Comparison of ENCODE assay signal across 9 cellular contexts in the genomic region with DNA sequence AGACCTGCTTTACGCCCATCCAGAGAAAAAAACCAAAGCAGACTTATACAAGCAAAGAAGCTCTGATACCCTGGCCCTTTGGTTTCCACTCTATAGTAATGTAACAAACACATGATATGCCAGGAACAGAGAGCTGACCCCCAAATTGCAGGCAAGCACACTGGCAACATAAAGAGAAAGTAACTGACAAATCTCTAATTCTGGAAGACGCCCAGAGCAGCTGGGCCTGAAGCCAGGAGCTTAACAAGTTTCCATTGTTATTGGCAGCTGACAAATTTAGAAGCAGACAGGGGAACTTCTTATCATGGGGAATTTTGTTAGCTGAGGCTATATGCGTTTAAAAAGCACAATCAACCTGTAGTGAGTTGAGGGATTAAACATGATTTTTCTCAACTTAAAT.
A peak's percentile ranks its signal among the peaks of the same experiment; 100 is the strongest.
DNase-seq lines count a peak whose midpoint lies in the region; ATAC-seq, FAIRE-seq and TF ChIP-seq lines count a peak whose summit lies in the region.
"Had no signal": no experiment of that assay in that cellular context is flagged by ENCODE, and none has a peak within 500 bp of the region (broad histone marks: within the 10 kb centered on the region; RNA-seq: fewer than 3 reads in every experiment).

No MANE protein-coding gene starts in this region.

- H3K4me2 ChIP-seq in HepG2 (ENCODE audit: low read depth, low read length): no peak overlapping the region

- POLR2A ChIA-PET in HepG2 (lab: Yijun Ruan, JAX): no interaction called here

- H2AFZ ChIP-seq in HepG2 (ENCODE audit: low read length): no peak overlapping the region

- TF ChIP-seq CTCF in liver (IDR thresholded peaks at IDR 0.05; ENCODE audit: low read depth, low read length, missing input control) (no peak), HepG2 (CRISPR knock-in tag; IDR thresholded peaks at IDR 0.05) (no peak), bronchial epithelial cell (IDR thresholded peaks at IDR 0.05; ENCODE audit: insufficient read depth, low read length, severe bottlenecking) (no peak), right lobe of liver (IDR thresholded peaks at IDR 0.05) (no peak)

- no peaks in the 10 kb centered on the region for H3K9me3 ChIP-seq in liver (ENCODE audit: control insufficient read depth in 4 of 4, low read length in 3 of 4)
- H3K9me3 ChIP-seq in HepG2 (ENCODE audit: low read length): no peaks in the 10 kb centered on the region
- H3K9me3 ChIP-seq in right lobe of liver: no peaks in the 10 kb centered on the region
- H3K9me3 ChIP-seq in aorta (ENCODE audit: control insufficient read depth, low read length): no peaks in the 10 kb centered on the region

- H4K20me1 ChIP-seq in HepG2 (ENCODE audit: insufficient read depth, low read length): no peaks in the 10 kb centered on the region

- in situ Hi-C loops in HepG2 (cut with HindIII; ENCODE audit: extremely low pct_ligation_motif_present, low pct_unique_long_range_greater_than_20kb): no loop called here
- in situ Hi-C loops in KBM-7 (cut with MboI; ENCODE audit: low pct_unique_long_range_greater_than_20kb, low sequenced_read_pairs): no loop called here

- FAIRE-seq in HepG2 (lab: Jason Lieb, UNC): no peak
- FAIRE-seq in bronchial epithelial cell (lab: Jason Lieb, UNC): no peak

- no peak for DNase-seq in HepG2 (ENCODE audit: low spot score)
- DNase-seq in bronchial epithelial cell (ENCODE audit: low read depth): peak; percentile 39
- DNase-seq in right lobe of liver: peak; percentile 58 to 60 (median 59)
- peak; percentile 80 to 86 for DNase-seq in aorta
- DNase-seq in KBM-7: no peak
- DNase-seq: activated B cell treated with CpG ODN at 0.5 μM for 24 hours had no signal

- ATAC-seq in HepG2 (no peak), right lobe of liver (peak; percentile 52 to 78 (median 63)), aorta (ENCODE audit: low FRiP score) (peak; percentile 38), HG03108 (IDR thresholded peaks at IDR 0.05; ENCODE audit: unreplicated experiment) (no peak), GM21737 (IDR thresholded peaks at IDR 0.05; ENCODE audit: unreplicated experiment) (no peak)

- no peaks in the 10 kb centered on the region for H3K36me3 ChIP-seq in liver (ENCODE audit: control insufficient read depth in 4 of 4, insufficient read depth in 3 of 4, low read depth in 1 of 4, low read length in 3 of 4)
- no peaks in the 10 kb centered on the region; a peak in 1 of 5 replicates for H3K36me3 ChIP-seq in HepG2 (replicated peaks in 1 of 2; ENCODE audit: control insufficient read depth in 1 of 2, insufficient read depth in 2 of 2, low read length in 2 of 2)
- H3K36me3 ChIP-seq in bronchial epithelial cell (ENCODE audit: control insufficient read depth, insufficient read depth, low read length): no peaks in the 10 kb centered on the region
- no peaks in the 10 kb centered on the region for H3K36me3 ChIP-seq in right lobe of liver
- H3K36me3 ChIP-seq in aorta (ENCODE audit: control insufficient read depth in 1 of 2, insufficient read depth in 2 of 2, low read length in 1 of 2): no peaks in the 10 kb centered on the region

- BruUV-seq in HepG2 (replicated peaks; lab: Mats Ljungman, UMichigan): no TSS peak

- H3K27me3 ChIP-seq in liver (ENCODE audit: control insufficient read depth in 4 of 4, insufficient read depth in 4 of 4, low read length in 3 of 4): no peaks in the 10 kb centered on the region
- H3K27me3 ChIP-seq in HepG2 (ENCODE audit: control insufficient read depth in 1 of 2, insufficient read depth in 2 of 2, low read length in 2 of 2): no peaks in the 10 kb centered on the region
- no peaks in the 10 kb centered on the region for H3K27me3 ChIP-seq in bronchial epithelial cell (ENCODE audit: control insufficient read depth, insufficient read depth, low read length)
- no peaks in the 10 kb centered on the region for H3K27me3 ChIP-seq in right lobe of liver
- H3K27me3 ChIP-seq in aorta (ENCODE audit: control insufficient read depth in 1 of 2, insufficient read depth in 2 of 2, low read length in 1 of 2): no peaks in the 10 kb centered on the region

- CTCF ChIA-PET in HepG2 (lab: Yijun Ruan, JAX; ENCODE audit: low intra/inter-chr PET ratio, low total read pairs): no interaction called here

- intact Hi-C loops in HepG2 (cut with micrococcal nuclease; ENCODE audit: unreplicated experiment) (no loop called here), right lobe of liver (cut with DNase I) (no loop called here), aorta (cut with DNase I) (no loop called here)

- TF ChIP-seq RAD21 in liver (IDR thresholded peaks at IDR 0.05) (no peak), HepG2 (CRISPR knock-in tag; IDR thresholded peaks at IDR 0.05) (no peak)

- no peak for TF ChIP-seq EP300 in HepG2 (IDR thresholded peaks at IDR 0.05; ENCODE audit: low read depth in 2 of 2, low read length in 2 of 2)
- TF ChIP-seq EP300 in HepG2 (CRISPR knock-in tag; IDR thresholded peaks at IDR 0.05; ENCODE audit: borderline replicate concordance): no peak

- H3K79me2 ChIP-seq in HepG2 (ENCODE audit: insufficient read depth, low read length): no peaks in the 10 kb centered on the region

- H3K4me1 ChIP-seq in liver (ENCODE audit: control insufficient read depth in 4 of 4, insufficient read depth in 4 of 4, low read length in 3 of 4): peaks cover 0 to 2% (median 0%) of the 10 kb centered on the region in 4 donors
- H3K4me1 ChIP-seq in HepG2 (ENCODE audit: insufficient read depth, low read length): no peaks in the 10 kb centered on the region; the same call in 1 of the 2 replicates
- no peaks in the 10 kb centered on the region for H3K4me1 ChIP-seq in right lobe of liver
- H3K4me1 ChIP-seq in aorta (ENCODE audit: control insufficient read depth in 1 of 2, insufficient read depth in 2 of 2, low read length in 2 of 2): no peaks in the 10 kb centered on the region

- no peak overlapping the region for H3K4me3 ChIP-seq in liver (ENCODE audit: low read depth in 1 of 3, low read length in 3 of 3)
- no peak overlapping the region for H3K4me3 ChIP-seq in HepG2 (replicated peaks in 1 of 3; ENCODE audit: insufficient read depth in 1 of 3, low read depth in 2 of 3, low read length in 3 of 3)
- no peak overlapping the region for H3K4me3 ChIP-seq in bronchial epithelial cell (ENCODE audit: low read depth, low read length)
- H3K4me3 ChIP-seq in right lobe of liver: no peak overlapping the region
- no peak overlapping the region for H3K4me3 ChIP-seq in aorta (ENCODE audit: low read length in 2 of 2)

- 36% methylated on average over 3 of the region's 3 CpGs for WGBS in liver
- WGBS in HepG2 (ENCODE audit: low lambda C conversion rate): 97% methylated on average over 3 of the region's 3 CpGs
- WGBS in right lobe of liver (ENCODE audit: insufficient coverage, low coverage, low lambda C conversion rate, missing lambda C conversion rate): 25% methylated on average over 3 of the region's 3 CpGs
- 11 to 12% methylated on average over 3 of the region's 3 CpGs for WGBS in aorta, 2 donors

- H3K9ac ChIP-seq in liver (ENCODE audit: low read depth in 1 of 2, low read length in 2 of 2) (no peak overlapping the region), HepG2 (ENCODE audit: insufficient read depth, low read depth, low read length) (no peak overlapping the region)

- no peak overlapping the region for H3K27ac ChIP-seq in liver (ENCODE audit: low read depth in 1 of 2, low read length in 2 of 2)
- no peak overlapping the region for H3K27ac ChIP-seq in HepG2 (ENCODE audit: extremely low read length, insufficient read depth, low read length)
- no peak overlapping the region for H3K27ac ChIP-seq in right lobe of liver
- no peak overlapping the region for H3K27ac ChIP-seq in aorta (ENCODE audit: low read depth in 1 of 2, low read length in 2 of 2)

- TF ChIP-seq POLR2A in HepG2 (IDR thresholded peaks at IDR 0.05; ENCODE audit: insufficient read depth in 1 of 2, low read depth in 2 of 2, low read length in 2 of 2) (no peak), right lobe of liver (IDR thresholded peaks at IDR 0.05) (no peak)

TF ChIP-seq in liver, 16 proteins besides CTCF, POLR2A, EP300 and RAD21:
- TF ChIP-seq, protein P1, sequence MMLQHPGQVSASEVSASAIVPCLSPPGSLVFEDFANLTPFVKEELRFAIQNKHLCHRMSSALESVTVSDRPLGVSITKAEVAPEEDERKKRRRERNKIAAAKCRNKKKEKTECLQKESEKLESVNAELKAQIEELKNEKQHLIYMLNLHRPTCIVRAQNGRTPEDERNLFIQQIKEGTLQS (IDR thresholded peaks at IDR 0.05): no peak
- peak; percentile 16 for TF ChIP-seq NR2F2 (IDR thresholded peaks at IDR 0.05)
- no peak for TF ChIP-seq JUND (IDR thresholded peaks at IDR 0.05)
- TF ChIP-seq FOXA2 (IDR thresholded peaks at IDR 0.05): no peak
TF ChIP-seq in liver: peak in this region for 1.

TF ChIP-seq in HepG2, 621 proteins besides CTCF, POLR2A, EP300 and RAD21 (continues in another document):
- no peak for TF ChIP-seq ZNF713 (CRISPR knock-in tag; IDR thresholded peaks at IDR 0.05)
- TF ChIP-seq JDP2 (CRISPR knock-in tag; IDR thresholded peaks at IDR 0.05; ENCODE audit: borderline replicate concordance): no peak
- TF ChIP-seq, protein P2, sequence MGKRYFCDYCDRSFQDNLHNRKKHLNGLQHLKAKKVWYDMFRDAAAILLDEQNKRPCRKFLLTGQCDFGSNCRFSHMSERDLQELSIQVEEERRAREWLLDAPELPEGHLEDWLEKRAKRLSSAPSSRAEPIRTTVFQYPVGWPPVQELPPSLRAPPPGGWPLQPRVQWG (CRISPR knock-in tag; IDR thresholded peaks at IDR 0.05; ENCODE audit: borderline replicate concordance, low read depth): no peak
- TF ChIP-seq ZFP1 (CRISPR knock-in tag; IDR thresholded peaks at IDR 0.05): no peak
- TF ChIP-seq HCFC1 (IDR thresholded peaks at IDR 0.05; ENCODE audit: low read depth, low read length): no peak
- TF ChIP-seq, protein P3, sequence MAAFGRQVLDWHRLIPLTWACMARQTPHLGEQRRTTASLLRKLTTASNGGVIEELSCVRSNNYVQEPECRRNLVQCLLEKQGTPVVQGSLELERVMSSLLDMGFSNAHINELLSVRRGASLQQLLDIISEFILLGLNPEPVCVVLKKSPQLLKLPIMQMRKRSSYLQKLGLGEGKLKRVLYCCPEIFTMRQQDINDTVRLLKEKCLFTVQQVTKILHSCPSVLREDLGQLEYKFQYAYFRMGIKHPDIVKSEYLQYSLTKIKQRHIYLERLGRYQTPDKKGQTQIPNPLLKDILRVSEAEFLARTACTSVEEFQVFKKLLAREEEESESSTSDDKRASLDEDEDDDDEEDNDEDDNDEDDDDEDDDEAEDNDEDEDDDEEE (CRISPR knock-in tag; IDR thresholded peaks at IDR 0.05): no peak

Comparison
In these comparisons a context has a peak if more than half of its experiments do, and no peak if none do; other contexts are left out.
1. ATAC-seq: peak in right lobe of liver (4 of 4) and aorta (single experiment); none in HepG2 (single experiment), HG03108 (single experiment) and GM21737 (single experiment).
2. DNase-seq: peak in bronchial epithelial cell (single experiment), right lobe of liver (3 of 3) and aorta (2 of 2); none in HepG2 (single experiment) and KBM-7 (single experiment).